ENCODE assay signal across 1 cellular context in genomic region chr20:3494218-3494617, GRCh38.
TF ChIP-seq lines count a peak whose summit lies in the region.

No MANE protein-coding gene starts in this region.

TF ChIP-seq in HCT116, 20 proteins besides CTCF, POLR2A, EP300 and RAD21 (continued from another document):
- TF ChIP-seq, protein P1, sequence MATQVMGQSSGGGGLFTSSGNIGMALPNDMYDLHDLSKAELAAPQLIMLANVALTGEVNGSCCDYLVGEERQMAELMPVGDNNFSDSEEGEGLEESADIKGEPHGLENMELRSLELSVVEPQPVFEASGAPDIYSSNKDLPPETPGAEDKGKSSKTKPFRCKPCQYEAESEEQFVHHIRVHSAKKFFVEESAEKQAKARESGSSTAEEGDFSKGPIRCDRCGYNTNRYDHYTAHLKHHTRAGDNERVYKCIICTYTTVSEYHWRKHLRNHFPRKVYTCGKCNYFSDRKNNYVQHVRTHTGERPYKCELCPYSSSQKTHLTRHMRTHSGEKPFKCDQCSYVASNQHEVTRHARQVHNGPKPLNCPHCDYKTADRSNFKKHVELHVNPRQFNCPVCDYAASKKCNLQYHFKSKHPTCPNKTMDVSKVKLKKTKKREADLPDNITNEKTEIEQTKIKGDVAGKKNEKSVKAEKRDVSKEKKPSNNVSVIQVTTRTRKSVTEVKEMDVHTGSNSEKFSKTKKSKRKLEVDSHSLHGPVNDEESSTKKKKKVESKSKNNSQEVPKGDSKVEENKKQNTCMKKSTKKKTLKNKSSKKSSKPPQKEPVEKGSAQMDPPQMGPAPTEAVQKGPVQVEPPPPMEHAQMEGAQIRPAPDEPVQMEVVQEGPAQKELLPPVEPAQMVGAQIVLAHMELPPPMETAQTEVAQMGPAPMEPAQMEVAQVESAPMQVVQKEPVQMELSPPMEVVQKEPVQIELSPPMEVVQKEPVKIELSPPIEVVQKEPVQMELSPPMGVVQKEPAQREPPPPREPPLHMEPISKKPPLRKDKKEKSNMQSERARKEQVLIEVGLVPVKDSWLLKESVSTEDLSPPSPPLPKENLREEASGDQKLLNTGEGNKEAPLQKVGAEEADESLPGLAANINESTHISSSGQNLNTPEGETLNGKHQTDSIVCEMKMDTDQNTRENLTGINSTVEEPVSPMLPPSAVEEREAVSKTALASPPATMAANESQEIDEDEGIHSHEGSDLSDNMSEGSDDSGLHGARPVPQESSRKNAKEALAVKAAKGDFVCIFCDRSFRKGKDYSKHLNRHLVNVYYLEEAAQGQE (IDR thresholded peaks at IDR 0.05; ENCODE audit: low read depth): no peak
- TF ChIP-seq CBX3 (IDR thresholded peaks at IDR 0.05; ENCODE audit: low read depth): no peak
